In genomic region chr1:10941891-10942541, GRCh38 we compare ENCODE assay signal across 8 cellular contexts.
A peak's percentile ranks its signal among the peaks of the same experiment; 100 is the strongest.
DNase-seq lines count a peak whose midpoint lies in the region; ATAC-seq and TF ChIP-seq lines count a peak whose summit lies in the region.

No MANE protein-coding gene starts in this region.

- no peak overlapping the region for H3K4me3 ChIP-seq in cardiac muscle cell
- H3K4me3 ChIP-seq in OCI-LY7 (ENCODE audit: low read depth, low read length, poor library complexity, severe bottlenecking): no peak overlapping the region
- no peak overlapping the region for H3K4me3 ChIP-seq in retinal pigment epithelial cell (ENCODE audit: low read length)

- intact Hi-C loops in Right ventricle myocardium inferior (cut with DNase I): loop anchor here (5.0 kb wide), 1 partner anchor 445 kb away; no protein-coding TSS in a partner anchor
- intact Hi-C loops in OCI-LY7 (cut with micrococcal nuclease; ENCODE audit: unreplicated experiment): loop anchor here (2.0 kb wide), 1 partner anchor 447 kb away; no protein-coding TSS in a partner anchor

- no peaks in the 10 kb centered on the region for H3K4me1 ChIP-seq in cardiac muscle cell (ENCODE audit: low read depth)
- peaks cover 47% of the 10 kb centered on the region for H3K4me1 ChIP-seq in OCI-LY7 (ENCODE audit: insufficient read depth, low read length, poor library complexity, severe bottlenecking)

- H3K9me3 ChIP-seq in cardiac muscle cell (ENCODE audit: low read depth) (no peaks in the 10 kb centered on the region), OCI-LY7 (ENCODE audit: low read length) (no peaks in the 10 kb centered on the region)

- no peaks in the 10 kb centered on the region for H4K20me1 ChIP-seq in OCI-LY7 (ENCODE audit: insufficient read depth, low read length)

- H2AFZ ChIP-seq in OCI-LY7 (ENCODE audit: low read length): peak overlapping the region; percentile 24; the same call in 1 of the 2 replicates

- peaks cover 12% of the 10 kb centered on the region for H3K27me3 Mint-ChIP-seq in glutamatergic neuron (ENCODE audit: unreplicated experiment)

- peaks cover 4% of the 10 kb centered on the region for H3K4me1 Mint-ChIP-seq in glutamatergic neuron (ENCODE audit: low read depth, unreplicated experiment)

- no peaks in the 10 kb centered on the region for H3K36me3 Mint-ChIP-seq in glutamatergic neuron (ENCODE audit: unreplicated experiment)

- H3K27ac ChIP-seq in cardiac muscle cell (no peak overlapping the region), OCI-LY7 (ENCODE audit: low read depth, low read length, poor library complexity, severe bottlenecking) (no peak overlapping the region)

- H3K4me3 Mint-ChIP-seq in glutamatergic neuron (ENCODE audit: unreplicated experiment): no peak overlapping the region

- no peaks in the 10 kb centered on the region for H3K79me2 ChIP-seq in OCI-LY7 (ENCODE audit: insufficient read depth, low read depth, low read length)

- no peaks in the 10 kb centered on the region for H3K9me2 ChIP-seq in OCI-LY7 (ENCODE audit: insufficient read depth, low read length)

- DNase-seq in cardiac muscle cell (ENCODE audit: low read depth in 1 of 2, low spot score in 1 of 2) (peak; percentile 43 to 75), Right ventricle myocardium inferior (ENCODE audit: missing footprints) (no peak), OCI-LY7 (ENCODE audit: low spot score) (peak; percentile 52), glutamatergic neuron (peak; percentile 86), retinal pigment epithelial cell (ENCODE audit: low read depth) (no peak), pons (ENCODE audit: low spot score) (no peak), NCI-H128 (lab: John Stamatoyannopoulos, UW; ENCODE audit: unreplicated experiment) (no peak)
- DNase-seq in activated T-helper 1 cell treated with anti-CD3 and anti-CD28 coated beads, Interleukin-2, amount 50 U/mL, for 16 hours (ENCODE audit: low read depth in 1 of 2, low spot score in 1 of 2): peak; percentile 42 to 56

- peaks cover 6% of the 10 kb centered on the region for H3K27me3 ChIP-seq in cardiac muscle cell

- no peaks in the 10 kb centered on the region for H3K36me3 ChIP-seq in cardiac muscle cell
- H3K36me3 ChIP-seq in OCI-LY7 (ENCODE audit: insufficient read depth, low read length): no peaks in the 10 kb centered on the region

- ATAC-seq in Right ventricle myocardium inferior: no peak

- POLR2A ChIA-PET in OCI-LY7 (lab: Charles Lee): interaction anchor here (0.5 kb wide), 1 partner anchor 465 kb away, joined by 3 read pairs; no protein-coding TSS in a partner anchor

- CTCF ChIA-PET in OCI-LY7 (lab: Charles Lee; ENCODE audit: unreplicated experiment): interaction anchor here (0.6 kb wide), 1 partner anchor 30 kb away, joined by 3 read pairs; no protein-coding TSS in a partner anchor

- no TSS peak for BruUV-seq in OCI-LY7 (replicated peaks; lab: Mats Ljungman, UMichigan)

- TF ChIP-seq CTCF in cardiac muscle cell (IDR thresholded peaks at IDR 0.05; ENCODE audit: low read depth, low read length) (peak; percentile 97), OCI-LY7 (conservative IDR thresholded peaks at IDR 0.05; ENCODE audit: low read length) (peak; percentile 93), glutamatergic neuron (IDR thresholded peaks at IDR 0.05; ENCODE audit: partially characterized antibody, unreplicated experiment) (peak; percentile 100), retinal pigment epithelial cell (conservative IDR thresholded peaks at IDR 0.05; ENCODE audit: low read depth, low read length) (peak; percentile 90)

- H3K9me3 Mint-ChIP-seq in glutamatergic neuron (ENCODE audit: unreplicated experiment): no peaks in the 10 kb centered on the region

- peak overlapping the region; percentile 53 for H3K4me2 ChIP-seq in OCI-LY7 (ENCODE audit: low read length)

- no peak overlapping the region for H3K27ac Mint-ChIP-seq in glutamatergic neuron (ENCODE audit: unreplicated experiment)

Comparison
In these comparisons a context has a peak if more than half of its experiments do, and no peak if none do; other contexts are left out.
1. DNase-seq: peak in cardiac muscle cell (2 of 2), OCI-LY7 (single experiment), activated T-helper 1 cell treated with anti-CD3 and anti-CD28 coated beads, Interleukin-2, amount 50 U/mL, for 16 hours (2 of 2) and glutamatergic neuron (single experiment); none in Right ventricle myocardium inferior (single experiment), retinal pigment epithelial cell (single experiment), pons (single experiment) and NCI-H128 (single experiment).
2. Peak in every context shown above with its lines, with median percentiles within 50 percentile points of each other: CTCF ChIP-seq.